ENCODE assay signal across 1 cellular context in genomic region chr6:118569498-118569897, GRCh38.
TF ChIP-seq lines count a peak whose summit lies in the region.

No MANE protein-coding gene starts in this region.

TF ChIP-seq in GM12878, 131 proteins besides CTCF, POLR2A, EP300 and RAD21 (continued from another document):
- no peak for TF ChIP-seq MLLT1 (IDR thresholded peaks at IDR 0.05)
- TF ChIP-seq FOS (IDR thresholded peaks at IDR 0.05; ENCODE audit: borderline replicate concordance, extremely low read depth, insufficient read length), result no peak
- TF ChIP-seq BCLAF1 (IDR thresholded peaks at IDR 0.05), result no peak
